In the genomic region with DNA sequence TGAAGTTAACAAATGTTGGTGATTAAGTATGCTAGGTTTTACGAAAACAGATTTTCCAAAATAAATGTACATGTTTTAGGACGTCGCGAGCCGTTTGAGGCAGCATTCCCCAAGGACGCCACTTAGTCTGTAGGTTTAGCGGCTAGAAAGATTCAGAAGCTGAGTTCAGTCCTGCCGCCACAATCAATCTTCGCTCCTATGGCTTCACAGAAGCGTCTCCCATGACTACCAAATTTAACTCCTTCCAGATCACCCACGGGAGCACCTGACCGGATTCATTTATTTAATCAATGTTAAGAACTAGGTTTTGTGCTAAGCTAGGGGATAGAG, we compare ENCODE assay signal across 8 cellular contexts. TPM values are rescaled to one million over a fixed set of nuclear protein-coding genes. Genes with fewer than 3 reads are reported as not detected.
DNase-seq lines count a peak whose midpoint lies in the region; ATAC-seq and TF ChIP-seq lines count a peak whose summit lies in the region.

No MANE protein-coding gene starts in this region.

- peak overlapping the region; percentile 94 for H3K4me3 ChIP-seq in HUES6 (ENCODE audit: low read depth, low read length)
- peak overlapping the region; percentile 88 to 95 (median 94) for H3K4me3 ChIP-seq in esophagus squamous epithelium
- peak overlapping the region; percentile 95 for H3K4me3 ChIP-seq in neural progenitor cell

- no peak for TF ChIP-seq CTCF in esophagus squamous epithelium (IDR thresholded peaks at IDR 0.05)
- no peak for TF ChIP-seq CTCF in neural progenitor cell (IDR thresholded peaks at IDR 0.05)

- peak overlapping the region; percentile 98 for H3K27ac Mint-ChIP-seq in T-helper 2 cell treated with Interferon-gamma antibody and Interleukin-4, amounts not matched to agents 5 μg/mL and 100 μg/mL, for 36 hours
- H3K27ac Mint-ChIP-seq in neural progenitor cell, result peak overlapping the region; percentile 100

- peak; percentile 66 for DNase-seq in DMS53 treated with DMSO at 0.1 percent for 48 hours (lab: John Stamatoyannopoulos, UW; ENCODE audit: unreplicated experiment)
- DNase-seq in T-helper 2 cell treated with Interferon-gamma antibody and Interleukin-4, amounts not matched to agents 5 μg/mL and 100 μg/mL, for 36 hours (ENCODE audit: low spot score), result peak; percentile 10
- DNase-seq in esophagus squamous epithelium (lab: John Stamatoyannopoulos, UW), result no peak
- DNase-seq in neural progenitor cell (ENCODE audit: low spot score), result peak; percentile 59
- no peak for DNase-seq in NK-92 treated with Interleukin-12 subunit alpha and Interleukin-12 subunit beta, amount 100 ng/mL, for 24 hours (lab: John Stamatoyannopoulos, UW)
- DNase-seq in 8988T, result no peak

- H3K27ac ChIP-seq in HUES6 (ENCODE audit: low read depth, low read length) (peak overlapping the region; percentile 94), esophagus squamous epithelium (peak overlapping the region; percentile 95 to 98 (median 97)), neural progenitor cell (peak overlapping the region; percentile 96)

- peaks cover 16% of the 10 kb centered on the region for H3K36me3 ChIP-seq in HUES6 (ENCODE audit: control insufficient read depth, insufficient read depth, low read length)
- peaks cover 0 to 13% (median 0%) of the 10 kb centered on the region in 3 donors for H3K36me3 ChIP-seq in esophagus squamous epithelium
- peaks cover 14% of the 10 kb centered on the region for H3K36me3 ChIP-seq in neural progenitor cell

- H3K4me3 Mint-ChIP-seq in T-helper 2 cell treated with Interferon-gamma antibody and Interleukin-4, amounts not matched to agents 5 μg/mL and 100 μg/mL, for 36 hours, result peak overlapping the region; percentile 92
- peak overlapping the region; percentile 99 for H3K4me3 Mint-ChIP-seq in neural progenitor cell

- ATAC-seq in GM18858 (IDR thresholded peaks at IDR 0.05; ENCODE audit: unreplicated experiment), result no peak

- H3K9me3 Mint-ChIP-seq in T-helper 2 cell treated with Interferon-gamma antibody and Interleukin-4, amounts not matched to agents 5 μg/mL and 100 μg/mL, for 36 hours, result peaks cover 6% of the 10 kb centered on the region
- peaks cover 10% of the 10 kb centered on the region for H3K9me3 Mint-ChIP-seq in neural progenitor cell

- peaks cover 33% of the 10 kb centered on the region for H4K20me1 ChIP-seq in neural progenitor cell (ENCODE audit: low read depth)

- no peaks in the 10 kb centered on the region; the same call in 1 of the 2 replicates for H3K4me1 ChIP-seq in HUES6 (ENCODE audit: control insufficient read depth, insufficient read depth, low read length)
- peaks cover 0 to 36% (median 8%) of the 10 kb centered on the region in 3 donors for H3K4me1 ChIP-seq in esophagus squamous epithelium
- H3K4me1 ChIP-seq in neural progenitor cell, result peaks cover 24% of the 10 kb centered on the region

- H3K4me1 Mint-ChIP-seq in T-helper 2 cell treated with Interferon-gamma antibody and Interleukin-4, amounts not matched to agents 5 μg/mL and 100 μg/mL, for 36 hours (ENCODE audit: low read depth), result peaks cover 40% of the 10 kb centered on the region
- peaks cover 31% of the 10 kb centered on the region for H3K4me1 Mint-ChIP-seq in neural progenitor cell

- no peak for TF ChIP-seq POLR2A in esophagus squamous epithelium (IDR thresholded peaks at IDR 0.05)

- H3K9me3 ChIP-seq in HUES6 (ENCODE audit: control insufficient read depth, insufficient read depth, low read depth, low read length) (peaks cover 3% of the 10 kb centered on the region; the same call in 1 of the 2 replicates), esophagus squamous epithelium (no peaks in the 10 kb centered on the region), neural progenitor cell (ENCODE audit: low read depth) (no peaks in the 10 kb centered on the region)

- H3K79me2 ChIP-seq in neural progenitor cell (ENCODE audit: low read depth), result peaks cover 42% of the 10 kb centered on the region

- H3F3A ChIP-seq in neural progenitor cell (ENCODE audit: low read depth), result peaks cover 19% of the 10 kb centered on the region

- H3K9ac ChIP-seq in HUES6 (ENCODE audit: low read length) (peak overlapping the region; percentile 96), neural progenitor cell (peak overlapping the region; percentile 93)

- peaks cover 16% of the 10 kb centered on the region for H3K36me3 Mint-ChIP-seq in T-helper 2 cell treated with Interferon-gamma antibody and Interleukin-4, amounts not matched to agents 5 μg/mL and 100 μg/mL, for 36 hours (ENCODE audit: low read depth)
- H3K36me3 Mint-ChIP-seq in neural progenitor cell, result peaks cover 23% of the 10 kb centered on the region

- WGBS in esophagus squamous epithelium, 2 donors, result 1 to 3% methylated on average over 12 of the region's 12 CpGs

- intact Hi-C loops in esophagus squamous epithelium (cut with DNase I), result loop anchor here (10.0 kb wide), 1 partner anchor 110 kb away; a partner anchor contains a TSS

- H2AFZ ChIP-seq in neural progenitor cell (replicated peaks), result peak overlapping the region; percentile 99

- no peaks in the 10 kb centered on the region for H3K27me3 ChIP-seq in HUES6 (ENCODE audit: control insufficient read depth, insufficient read depth, low read length)
- H3K27me3 ChIP-seq in esophagus squamous epithelium, result no peaks in the 10 kb centered on the region
- H3K27me3 ChIP-seq in neural progenitor cell, result no peaks in the 10 kb centered on the region

- H3K27me3 Mint-ChIP-seq in T-helper 2 cell treated with Interferon-gamma antibody and Interleukin-4, amounts not matched to agents 5 μg/mL and 100 μg/mL, for 36 hours (ENCODE audit: low read depth), result no peaks in the 10 kb centered on the region
- H3K27me3 Mint-ChIP-seq in neural progenitor cell (ENCODE audit: insufficient read depth, low read depth), result peaks cover 11% of the 10 kb centered on the region

- peak overlapping the region; percentile 81 for H3K4me2 ChIP-seq in neural progenitor cell

RNA-seq across cellular contexts. Expression of a gene that starts 0.8 kb away (rescaled TPM):
- total RNA-seq in esophagus squamous epithelium (100 to 1,000 TPM in 3 of 4 donors, 10 to 100 TPM in 1; 79.0 to 168 (median 119) TPM), neural progenitor cell (ENCODE audit: low replicate concordance) (93.2 and 130 TPM in 2 replicates)

RNA-seq across cellular contexts. Expression of a gene that starts 43.9 kb away (rescaled TPM):
- total RNA-seq in esophagus squamous epithelium (not detected), neural progenitor cell (ENCODE audit: low replicate concordance) (not detected in 2 replicates)

Comparison
In these comparisons a context has a peak if more than half of its experiments do, and no peak if none do; other contexts are left out.
1. DNase-seq: peak in DMS53 treated with DMSO at 0.1 percent for 48 hours (single experiment), T-helper 2 cell treated with Interferon-gamma antibody and Interleukin-4, amounts not matched to agents 5 μg/mL and 100 μg/mL, for 36 hours (single experiment) and neural progenitor cell (single experiment); none in esophagus squamous epithelium (single experiment), NK-92 treated with Interleukin-12 subunit alpha and Interleukin-12 subunit beta, amount 100 ng/mL, for 24 hours (single experiment) and 8988T (single experiment).
2. Peak in every context shown above with its lines, with median percentiles within 50 percentile points of each other: H3K27ac ChIP-seq and H3K4me3 ChIP-seq.